8 cellular contexts compared by ENCODE assay signal in genomic region chr6:117674991-117675657, GRCh38. TPM values are rescaled to one million over a fixed set of nuclear protein-coding genes. Genes with fewer than 3 reads are reported as not detected.
DNase-seq lines count a peak whose midpoint lies in the region; ATAC-seq lines count a peak whose summit lies in the region.

Gene NUS1, plus strand, starts transcription at chr6:117675469. Its CDS starts 202 bp downstream, at chr6:117675671.

- H2AFZ ChIP-seq in neuronal stem cell (ENCODE audit: low read length), result peak within 1 kb of the TSS; percentile 95

- H4K8ac ChIP-seq in neuronal stem cell (ENCODE audit: low read depth, low read length), result no peak within 1 kb of the TSS

- no peak within 1 kb of the TSS for H3K4ac ChIP-seq in neuronal stem cell (ENCODE audit: low read length)

- peaks cover 0 to 6% of the 10 kb centered on the region in 2 donors for H3K4me1 ChIP-seq in neuronal stem cell (ENCODE audit: control insufficient read depth in 2 of 2, insufficient read depth in 1 of 2, low read depth in 1 of 2, low read length in 2 of 2)
- peaks cover 0 to 43% (median 36%) of the 10 kb centered on the region in 5 donors for H3K4me1 ChIP-seq in subcutaneous abdominal adipose tissue (ENCODE audit: control insufficient read depth in 5 of 5, insufficient read depth in 5 of 5, low read length in 5 of 5)

- H2BK15ac ChIP-seq in neuronal stem cell (ENCODE audit: low read length), result no peak within 1 kb of the TSS

- H3K27ac ChIP-seq in neuronal stem cell (replicated peaks; ENCODE audit: low read length) (no peak within 1 kb of the TSS), subcutaneous abdominal adipose tissue (ENCODE audit: low read depth, low read length) (peak within 1 kb of the TSS; percentile 22)

- H3K27me3 ChIP-seq in neuronal stem cell (ENCODE audit: control insufficient read depth in 3 of 3, insufficient read depth in 3 of 3, low read depth in 1 of 3, low read length in 3 of 3), result no peaks in the 10 kb centered on the region
- no peaks in the 10 kb centered on the region for H3K27me3 ChIP-seq in subcutaneous abdominal adipose tissue (ENCODE audit: control insufficient read depth in 5 of 5, insufficient read depth in 4 of 5, low read length in 5 of 5)

- DNase-seq in GM04504 (ENCODE audit: low read depth) (peak; percentile 95), NAMALWA (ENCODE audit: low spot score) (peak; percentile 98), SK-MEL-5 (ENCODE audit: low read depth, low spot score) (peak; percentile 96), foreskin melanocyte (peak; percentile 94), neuronal stem cell (ENCODE audit: low spot score) (peak; percentile 95)
- peak; percentile 96 to 97 (median 96) for DNase-seq in activated naive CD4-positive, alpha-beta T cell (lab: John Stamatoyannopoulos, UW)

- no peak within 1 kb of the TSS for H3K23ac ChIP-seq in neuronal stem cell (ENCODE audit: low read depth, low read length, poor library complexity)

- H4K91ac ChIP-seq in neuronal stem cell (ENCODE audit: low read depth, low read length, poor library complexity), result no peak within 1 kb of the TSS

- H3K4me3 ChIP-seq in neuronal stem cell (ENCODE audit: low read length in 2 of 2) (peak within 1 kb of the TSS; percentile 66 to 89), subcutaneous abdominal adipose tissue (ENCODE audit: low read depth in 1 of 5, low read length in 5 of 5) (peak within 1 kb of the TSS; percentile 75 to 86 (median 77))

- peaks cover 0 to 27% of the 10 kb centered on the region in 2 donors for H3K36me3 ChIP-seq in neuronal stem cell (replicated peaks in 1 of 2; ENCODE audit: control insufficient read depth in 2 of 2, insufficient read depth in 2 of 2, low read length in 2 of 2)
- no peaks in the 10 kb centered on the region for H3K36me3 ChIP-seq in subcutaneous abdominal adipose tissue (ENCODE audit: control insufficient read depth in 5 of 5, insufficient read depth in 5 of 5, low read length in 5 of 5)

- in situ Hi-C loops in SK-MEL-5 (cut with HindIII; ENCODE audit: low pct_unique_long_range_greater_than_20kb, low sequenced_read_pairs), result no loop called here

- peak within 1 kb of the TSS; percentile 4 for H3K14ac ChIP-seq in neuronal stem cell (ENCODE audit: low read length)

- H3K9ac ChIP-seq in neuronal stem cell (ENCODE audit: low read depth, low read length, poor library complexity) (peak within 1 kb of the TSS; percentile 91), subcutaneous abdominal adipose tissue (ENCODE audit: low read length in 5 of 5) (peak within 1 kb of the TSS in 4 of 5 donors; percentile 63 to 82 (median 79))

- no peak within 1 kb of the TSS for H2BK120ac ChIP-seq in neuronal stem cell (ENCODE audit: low read depth, low read length)

- ATAC-seq in HG02571 (IDR thresholded peaks at IDR 0.05; ENCODE audit: unreplicated experiment), result peak; percentile 98

- H3K79me1 ChIP-seq in neuronal stem cell (ENCODE audit: low read depth, low read length), result peaks cover 3% of the 10 kb centered on the region

- peak within 1 kb of the TSS; percentile 31 for H3K18ac ChIP-seq in neuronal stem cell (ENCODE audit: low read length)

- H2BK12ac ChIP-seq in neuronal stem cell (ENCODE audit: low read length), result no peak within 1 kb of the TSS

- no peak within 1 kb of the TSS for H2AK5ac ChIP-seq in neuronal stem cell (ENCODE audit: low read depth, low read length)

- H3K9me3 ChIP-seq in neuronal stem cell (replicated peaks in 1 of 2; ENCODE audit: control insufficient read depth in 2 of 2, insufficient read depth in 1 of 2, low read depth in 1 of 2, low read length in 2 of 2), result peaks cover 0 to 29% of the 10 kb centered on the region in 2 donors
- no peaks in the 10 kb centered on the region for H3K9me3 ChIP-seq in subcutaneous abdominal adipose tissue (ENCODE audit: control insufficient read depth in 5 of 5, low read length in 5 of 5)

- peak within 1 kb of the TSS; percentile 76 for H3K4me2 ChIP-seq in neuronal stem cell (ENCODE audit: insufficient read depth, low read length, poor library complexity, severe bottlenecking)

- WGBS in neuronal stem cell (ENCODE audit: extremely low coverage in 2 of 2, insufficient read length in 2 of 2, insufficient replicate concordance in 1 of 2), 2 donors, result no CpG with 5 or more reads among the region's 53 CpGs

- H2BK5ac ChIP-seq in neuronal stem cell (ENCODE audit: low read length), result no peak within 1 kb of the TSS

RNA-seq across cellular contexts. Expression of gene NUS1, which starts in this region (rescaled TPM):
- total RNA-seq in SK-MEL-5 (2014; rRNA removed; shearing (Covaris generic)), result 11.9 and 14.9 TPM in 2 replicates
- 25.6 and 28.5 TPM in 2 replicates for polyA plus RNA-seq in SK-MEL-5 (2015; cell fraction: cytosol; rRNA removed)
- polyA plus RNA-seq in SK-MEL-5 (2015; cell fraction: nucleus; rRNA removed), result 11.8 and 14.5 TPM in 2 replicates
- 30.9 TPM for polyA plus RNA-seq in neuronal stem cell (2013, experiment 1 of 2)
- polyA plus RNA-seq in neuronal stem cell (2013, experiment 2 of 2), result 31.6 TPM
